Comparison of ENCODE assay signal across 28 cellular contexts in genomic region chr3:82274897-82275296, GRCh38.
"Had no signal": no experiment of that assay in that cellular context is flagged by ENCODE, and none has a peak within 500 bp of the region (broad histone marks: within the 10 kb centered on the region; RNA-seq: fewer than 3 reads in every experiment).

No MANE protein-coding gene starts in this region.

- DNase-seq: colonic mucosa; effector CD8-positive, alpha-beta T cell; esophagus squamous epithelium; foreskin melanocyte; glutamatergic neuron; heart right ventricle; hippocampal formation; kidney glomerular epithelial cell; left colon; left ventricle myocardium superior; lower lobe of right lung; naive thymus-derived CD8-positive, alpha-beta T cell; pancreas; retina; right lobe of liver; small intestine; stimulated activated CD4-positive, alpha-beta T cell treated with anti-CD3 and anti-CD28 coated beads, Interleukin-15, amount 100 ng/mL, for 24 hours; stimulated activated CD4-positive, alpha-beta T cell treated with anti-CD3 and anti-CD28 coated beads, Interleukin-2, amount 100 ng/mL, for 48 hours; stimulated activated naive B cell treated with anti-CD40 and anti-IgM and Interleukin-4, amounts not matched to agents 10 μg/mL and 1 μg/mL and 100 μg/mL, for 72 hours; upper lobe of left lung had no signal

- H3K36me3 ChIP-seq: colonic mucosa, esophagus squamous epithelium, heart right ventricle, lower lobe of right lung, neutrophil, pancreas, right lobe of liver, thoracic aorta, tibial nerve, upper lobe of left lung had no signal

- H3K4me1 Mint-ChIP-seq: naive thymus-derived CD8-positive, alpha-beta T cell; stimulated activated naive B cell treated with anti-CD40 and anti-IgM and Interleukin-4, amounts not matched to agents 10 μg/mL and 1 μg/mL and 100 μg/mL, for 72 hours had no signal

- H3K9me3 ChIP-seq: colonic mucosa, esophagus squamous epithelium, lower lobe of right lung, neutrophil, pancreas, right lobe of liver, thoracic aorta, upper lobe of left lung had no signal

- H3K27ac ChIP-seq: colonic mucosa, esophagus squamous epithelium, heart right ventricle, lower lobe of right lung, neutrophil, pancreas, right lobe of liver, thoracic aorta, tibial nerve, upper lobe of left lung had no signal

- H3K4me3 Mint-ChIP-seq: dendritic cell treated with granulocyte-macrophage colony-stimulating factor and Interleukin-4, amounts not matched to agents 40 ng/mL and 50 ng/mL, for 4 days; naive thymus-derived CD8-positive, alpha-beta T cell; stimulated activated naive B cell treated with anti-CD40 and anti-IgM and Interleukin-4, amounts not matched to agents 10 μg/mL and 1 μg/mL and 100 μg/mL, for 72 hours; stimulated activated naive CD8-positive, alpha-beta T cell treated with anti-CD3 and anti-CD28 coated beads, Interleukin-15, Interleukin-2, amounts not matched to agents 100 ng/mL and 50 ng/mL, for 24 hours had no signal

- H3K4me3 ChIP-seq: colonic mucosa, esophagus squamous epithelium, heart right ventricle, lower lobe of right lung, pancreas, right lobe of liver, thoracic aorta, tibial nerve, upper lobe of left lung had no signal

- FAIRE-seq: endothelial cell of umbilical vein, islet of Langerhans, pancreas, small intestine, urothelium cell line had no signal

- H3K27ac Mint-ChIP-seq: dendritic cell treated with granulocyte-macrophage colony-stimulating factor and Interleukin-4, amounts not matched to agents 40 ng/mL and 50 ng/mL, for 4 days; naive thymus-derived CD8-positive, alpha-beta T cell; stimulated activated naive B cell treated with anti-CD40 and anti-IgM and Interleukin-4, amounts not matched to agents 10 μg/mL and 1 μg/mL and 100 μg/mL, for 72 hours; stimulated activated naive CD8-positive, alpha-beta T cell treated with anti-CD3 and anti-CD28 coated beads, Interleukin-15, Interleukin-2, amounts not matched to agents 100 ng/mL and 50 ng/mL, for 24 hours had no signal

- ATAC-seq: heart right ventricle; left colon; left ventricle myocardium superior; lower lobe of right lung; naive thymus-derived CD8-positive, alpha-beta T cell; pancreas; right lobe of liver; stimulated activated naive B cell treated with anti-CD40 and anti-IgM and Interleukin-4, amounts not matched to agents 10 μg/mL and 1 μg/mL and 100 μg/mL, for 72 hours had no signal

- H3K27me3 Mint-ChIP-seq: dendritic cell treated with granulocyte-macrophage colony-stimulating factor and Interleukin-4, amounts not matched to agents 40 ng/mL and 50 ng/mL, for 4 days; naive thymus-derived CD8-positive, alpha-beta T cell; stimulated activated naive B cell treated with anti-CD40 and anti-IgM and Interleukin-4, amounts not matched to agents 10 μg/mL and 1 μg/mL and 100 μg/mL, for 72 hours; stimulated activated naive CD8-positive, alpha-beta T cell treated with anti-CD3 and anti-CD28 coated beads, Interleukin-15, Interleukin-2, amounts not matched to agents 100 ng/mL and 50 ng/mL, for 24 hours had no signal

- H3K4me1 ChIP-seq: colonic mucosa, esophagus squamous epithelium, heart right ventricle, lower lobe of right lung, pancreas, right lobe of liver, tibial nerve, upper lobe of left lung had no signal

- H3K36me3 Mint-ChIP-seq: naive thymus-derived CD8-positive, alpha-beta T cell; stimulated activated naive B cell treated with anti-CD40 and anti-IgM and Interleukin-4, amounts not matched to agents 10 μg/mL and 1 μg/mL and 100 μg/mL, for 72 hours had no signal

- H3K27me3 ChIP-seq: colonic mucosa, esophagus squamous epithelium, heart right ventricle, neutrophil, pancreas, right lobe of liver, tibial nerve, upper lobe of left lung had no signal
